In genomic region chr5:71475788-71476384, GRCh38 we compare ENCODE assay signal across 8 cellular contexts. TPM values are rescaled to one million over a fixed set of nuclear protein-coding genes. Genes with fewer than 3 reads are reported as not detected.
DNase-seq lines count a peak whose midpoint lies in the region; ATAC-seq and TF ChIP-seq lines count a peak whose summit lies in the region.

No MANE protein-coding gene starts in this region.

- H2AFZ ChIP-seq in mammary epithelial cell (ENCODE audit: low read depth, low read length) = no peak overlapping the region

- no peak overlapping the region for H3K27ac ChIP-seq in breast epithelium
- no peak overlapping the region for H3K27ac ChIP-seq in mammary epithelial cell (ENCODE audit: insufficient read depth, low read depth, low read length)

- no peak for ATAC-seq in HG02981 (IDR thresholded peaks at IDR 0.05; ENCODE audit: unreplicated experiment)
- no peak for ATAC-seq in HG03378 (IDR thresholded peaks at IDR 0.05; ENCODE audit: unreplicated experiment)
- ATAC-seq in HG02571 (IDR thresholded peaks at IDR 0.05; ENCODE audit: unreplicated experiment) = no peak

- no peak for TF ChIP-seq POLR2A in breast epithelium (IDR thresholded peaks at IDR 0.05)

- DNase-seq in MCF 10A (ENCODE audit: unreplicated experiment) (peak; percentile 39), breast epithelium (ENCODE audit: low spot score in 2 of 2) (no peak), LNCaP clone FGC (ENCODE audit: low read depth) (no peak), mammary epithelial cell (peak; percentile 30)

- no peak overlapping the region for H3K4me2 ChIP-seq in mammary epithelial cell (ENCODE audit: insufficient read depth, low read depth, low read length)

- peaks cover 82% of the 10 kb centered on the region for H3K36me3 Mint-ChIP-seq in MCF 10A (ENCODE audit: insufficient read depth, unreplicated experiment)
- H3K36me3 Mint-ChIP-seq in nephron (ENCODE audit: low read depth) = peaks cover 70% of the 10 kb centered on the region

- no peaks in the 10 kb centered on the region for H3K27me3 Mint-ChIP-seq in MCF 10A (ENCODE audit: insufficient read depth, unreplicated experiment)
- no peaks in the 10 kb centered on the region for H3K27me3 Mint-ChIP-seq in nephron (ENCODE audit: low read depth)

- no peak overlapping the region for H3K27ac Mint-ChIP-seq in MCF 10A (ENCODE audit: low read depth, unreplicated experiment)
- H3K27ac Mint-ChIP-seq in nephron = no peak overlapping the region

- H3K79me2 ChIP-seq in mammary epithelial cell (ENCODE audit: insufficient read depth, low read length) = peaks cover 25% of the 10 kb centered on the region

- intact Hi-C loops in MCF 10A (cut with micrococcal nuclease) (loop anchor here (1.0 kb wide), 1 partner anchor 282 kb away; no protein-coding TSS in a partner anchor), breast epithelium (cut with DNase I; ENCODE audit: low total_unique reads) (no loop called here), mammary epithelial cell (cut with micrococcal nuclease) (loop anchor here (1.0 kb wide), 1 partner anchor 282 kb away; no protein-coding TSS in a partner anchor)

- H3K36me3 ChIP-seq in breast epithelium = peaks cover 4% of the 10 kb centered on the region
- H3K36me3 ChIP-seq in mammary epithelial cell (ENCODE audit: insufficient read depth, low read length) = peaks cover 13% of the 10 kb centered on the region

- dilution Hi-C loops in mammary epithelial cell (cut with HindIII; ENCODE audit: low sequenced_read_pairs) = no loop called here

- H3K27me3 ChIP-seq in breast epithelium (no peaks in the 10 kb centered on the region), mammary epithelial cell (ENCODE audit: insufficient read depth, low read length) (no peaks in the 10 kb centered on the region)

- H3K4me1 Mint-ChIP-seq in MCF 10A (ENCODE audit: insufficient read depth, unreplicated experiment) (no peaks in the 10 kb centered on the region), nephron (no peaks in the 10 kb centered on the region)

- H3K4me3 ChIP-seq in breast epithelium (no peak overlapping the region), LNCaP clone FGC (ENCODE audit: low read depth, low read length) (no peak overlapping the region), mammary epithelial cell (replicated peaks in 1 of 3; ENCODE audit: insufficient read depth in 1 of 3, low read depth in 2 of 3, low read length in 3 of 3) (no peak overlapping the region)

- H3K4me1 ChIP-seq in breast epithelium (no peaks in the 10 kb centered on the region), mammary epithelial cell (ENCODE audit: insufficient read depth, low read length) (peaks cover 6% of the 10 kb centered on the region)

- H4K20me1 ChIP-seq in mammary epithelial cell (ENCODE audit: insufficient read depth, low read length) = no peaks in the 10 kb centered on the region

- BruUV-seq in MCF 10A (replicated peaks; lab: Mats Ljungman, UMichigan) (no TSS peak), mammary epithelial cell (replicated peaks; lab: Mats Ljungman, UMichigan) (no TSS peak)

- WGBS in mammary epithelial cell (ENCODE audit: low coverage, missing lambda C conversion rate) = 62% methylated on average over 3 of the region's 3 CpGs

- H3K9me3 ChIP-seq in breast epithelium (no peaks in the 10 kb centered on the region), mammary epithelial cell (replicated peaks; ENCODE audit: insufficient read depth, low read length) (no peaks in the 10 kb centered on the region)

- POLR2A ChIA-PET in MCF 10A (lab: Yijun Ruan, JAX) = interaction anchor here (1.2 kb wide), 1 partner anchor 20 kb away, joined by 3 read pairs; no protein-coding TSS in a partner anchor

- CTCF ChIA-PET in MCF 10A (lab: Yijun Ruan, JAX) = interaction anchor here (0.6 to 3.5 kb wide), 18 partner anchors 11 to 733 kb away, joined by 3 to 23 read pairs (median 3); no protein-coding TSS in a partner anchor
- CTCF ChIA-PET in mammary epithelial cell (lab: Charles Lee; ENCODE audit: low non-redundant PET) = no interaction called here

- no peak overlapping the region for H3K4me3 Mint-ChIP-seq in MCF 10A (ENCODE audit: unreplicated experiment)
- no peak overlapping the region for H3K4me3 Mint-ChIP-seq in nephron

- in situ Hi-C loops in mammary epithelial cell (cut with MboI; ENCODE audit: low sequenced_read_pairs in 2 of 2) = no loop called here

- no peak overlapping the region for H3K9ac ChIP-seq in mammary epithelial cell (ENCODE audit: insufficient read depth, low read length)

- TF ChIP-seq CTCF in MCF 10A (IDR thresholded peaks at IDR 0.05; ENCODE audit: unreplicated experiment) = peak; percentile 59
- TF ChIP-seq CTCF in breast epithelium (IDR thresholded peaks at IDR 0.05) = peak in 1 of 3 donors; percentile 31
- peak; percentile 54 for TF ChIP-seq CTCF in LNCaP clone FGC (IDR thresholded peaks at IDR 0.05; ENCODE audit: control insufficient read depth, extremely low read depth, insufficient read depth)
- peak; percentile 72 to 75 for TF ChIP-seq CTCF in mammary epithelial cell (conservative IDR thresholded peaks at IDR 0.05 in 1 of 2, IDR thresholded peaks at IDR 0.05 in 1 of 2; ENCODE audit: extremely low read depth in 1 of 2, insufficient read depth in 1 of 2, low read depth in 1 of 2, low read length in 2 of 2)
- peak; percentile 27 to 55 (median 35) for TF ChIP-seq CTCF in nephron (IDR thresholded peaks at IDR 0.05; ENCODE audit: unreplicated experiment in 3 of 3)

- H3K9me3 Mint-ChIP-seq in MCF 10A (ENCODE audit: unreplicated experiment) (no peaks in the 10 kb centered on the region), nephron (no peaks in the 10 kb centered on the region)

RNA-seq across cellular contexts. Expression of gene BDP1, which starts 20.4 kb away (rescaled TPM):
- 29.6 and 31.3 TPM in 2 replicates for total RNA-seq in MCF 10A (2022)
- total RNA-seq in breast epithelium = 100 to 1,000 TPM in 1 of 3 donors, 10 to 100 TPM in 2; 26.4 to 119 (median 41.6) TPM
- 10 to 100 TPM; 18.7 to 26.4 TPM for total RNA-seq in mammary epithelial cell
- polyA plus RNA-seq in mammary epithelial cell = 6.1 TPM
- polyA minus RNA-seq in mammary epithelial cell = 16.1 TPM

Comparison
In these comparisons a context has a peak if more than half of its experiments do, and no peak if none do; other contexts are left out.
1. DNase-seq: peak in MCF 10A (single experiment) and mammary epithelial cell (single experiment); none in breast epithelium (0 of 2) and LNCaP clone FGC (single experiment).